ENCODE assay signal across 18 cellular contexts in the genomic region with DNA sequence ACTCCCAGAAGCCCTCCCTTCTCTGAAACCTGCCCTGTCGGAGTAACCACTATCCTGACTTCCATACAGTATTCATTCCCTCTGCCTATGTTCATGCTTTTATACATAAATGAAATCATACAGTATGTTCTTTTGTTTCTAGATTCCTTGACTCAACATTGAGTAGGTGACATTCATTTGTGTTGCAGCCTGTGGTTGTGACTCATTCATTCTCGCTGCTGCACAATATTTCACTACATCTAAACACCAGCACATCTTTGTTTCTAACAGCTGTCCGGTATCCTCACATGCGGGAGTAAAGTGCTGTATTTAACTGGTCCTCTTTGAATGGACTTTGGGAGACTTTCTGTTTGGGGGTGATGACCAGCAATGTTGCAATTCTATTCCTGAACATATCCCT.
DNase-seq lines count a peak whose midpoint lies in the region; ATAC-seq, FAIRE-seq and TF ChIP-seq lines count a peak whose summit lies in the region.
"Had no signal": no experiment of that assay in that cellular context is flagged by ENCODE, and none has a peak within 500 bp of the region (broad histone marks: within the 10 kb centered on the region; RNA-seq: fewer than 3 reads in every experiment).

No MANE protein-coding gene starts in this region.

- H3K4me2 ChIP-seq in fibroblast of lung (ENCODE audit: extremely low read depth, insufficient read depth, low read length) = peak overlapping the region; percentile 8

- 88 to 93% methylated on average over 4 of the region's 4 CpGs for WGBS in testis, 2 donors

- intact Hi-C loops in activated T-helper 2 cell treated with anti-CD3 and anti-CD28 coated beads, Interferon-gamma antibody, Interleukin-2, Interleukin-4, amounts not matched to agents 10 μg/mL and 5 μg/mL and 100 μg/mL, durations not matched to agents 14 hours and 24 hours and 36 hours (cut with micrococcal nuclease) = no loop called here
- intact Hi-C loops in testis (cut with DNase I; ENCODE audit: low total_unique reads) = no loop called here

- no peak overlapping the region for H3K4me3 ChIP-seq in RWPE2 (ENCODE audit: severe bottlenecking)
- H3K4me3 ChIP-seq in fibroblast of lung (replicated peaks in 1 of 4; ENCODE audit: control extremely low read depth in 1 of 4, insufficient read depth in 1 of 4, low read depth in 3 of 4, low read length in 4 of 4) = no peak overlapping the region
- H3K4me3 ChIP-seq in testis = no peak overlapping the region
- H3K4me3 ChIP-seq: upper lobe of left lung had no signal

- H3K27ac Mint-ChIP-seq in activated naive CD4-positive, alpha-beta T cell treated with anti-CD3 and anti-CD28 coated beads, Interleukin-2, amount 50 U/mL, for 72 hours = no peak overlapping the region
- H3K27ac Mint-ChIP-seq in activated T-helper 2 cell treated with anti-CD3 and anti-CD28 coated beads, Interferon-gamma antibody, Interleukin-2, Interleukin-4, amounts not matched to agents 10 μg/mL and 5 μg/mL and 100 μg/mL, durations not matched to agents 14 hours and 24 hours and 36 hours = no peak overlapping the region
- H3K27ac Mint-ChIP-seq: activated naive CD8-positive, alpha-beta T cell treated with anti-CD3 and anti-CD28 coated beads, Interleukin-2, amount 50 U/mL, for 24 hours had no signal

- TF ChIP-seq POLR2A in testis (IDR thresholded peaks at IDR 0.05) = no peak

- no peak for DNase-seq in activated naive CD4-positive, alpha-beta T cell treated with anti-CD3 and anti-CD28 coated beads, Interleukin-2, amount 50 U/mL, for 72 hours (ENCODE audit: low spot score in 2 of 2)
- DNase-seq in activated naive CD4-positive, alpha-beta T cell treated with anti-CD3 and anti-CD28 coated beads, Interleukin-2, amount 50 U/mL, for 16 hours = no peak
- DNase-seq in RWPE2 (ENCODE audit: low spot score) (no peak), fibroblast of lung (ENCODE audit: low read depth in 2 of 2) (peak; percentile 92 to 94), urothelium cell line (ENCODE audit: low spot score) (peak; percentile 69), testis (no peak)
- no peak for DNase-seq in activated T-helper 2 cell treated with anti-CD3 and anti-CD28 coated beads, Interferon-gamma antibody, Interleukin-2, Interleukin-4, amounts not matched to agents 10 μg/mL and 5 μg/mL and 100 μg/mL, durations not matched to agents 14 hours and 24 hours and 36 hours (ENCODE audit: low spot score)
- DNase-seq: activated CD4-positive, alpha-beta T cell treated with anti-CD3 and anti-CD28 coated beads, Interleukin-2, amount 50 U/mL, for 1 hour; activated naive CD8-positive, alpha-beta T cell treated with anti-CD3 and anti-CD28 coated beads, Interleukin-2, amount 50 U/mL, for 24 hours; activated T-cell treated with anti-CD3 and anti-CD28 coated beads, Interleukin-2, amount 50 U/mL, for 4 hours; hippocampal formation; NCI-H1417; NK-92 treated with Interleukin-12 subunit alpha and Interleukin-12 subunit beta, amount 100 ng/mL, for 24 hours; occipital lobe; stimulated activated naive CD4-positive, alpha-beta T cell; upper lobe of left lung had no signal

- H3K4me1 ChIP-seq in RWPE2 (ENCODE audit: insufficient read depth, poor library complexity, severe bottlenecking) = no peaks in the 10 kb centered on the region
- peaks cover 19% of the 10 kb centered on the region for H3K4me1 ChIP-seq in fibroblast of lung (ENCODE audit: control insufficient read depth, extremely low read depth, insufficient read depth, low read length)
- H3K4me1 ChIP-seq in testis = no peaks in the 10 kb centered on the region
- H3K4me1 ChIP-seq: upper lobe of left lung had no signal

- peaks cover 0 to 9% of the 10 kb centered on the region in 2 donors for H3K9me3 Mint-ChIP-seq in activated naive CD4-positive, alpha-beta T cell treated with anti-CD3 and anti-CD28 coated beads, Interleukin-2, amount 50 U/mL, for 72 hours
- H3K9me3 Mint-ChIP-seq in activated T-helper 2 cell treated with anti-CD3 and anti-CD28 coated beads, Interferon-gamma antibody, Interleukin-2, Interleukin-4, amounts not matched to agents 10 μg/mL and 5 μg/mL and 100 μg/mL, durations not matched to agents 14 hours and 24 hours and 36 hours = no peaks in the 10 kb centered on the region
- H3K9me3 Mint-ChIP-seq: activated naive CD8-positive, alpha-beta T cell treated with anti-CD3 and anti-CD28 coated beads, Interleukin-2, amount 50 U/mL, for 24 hours; activated T-cell treated with anti-CD3 and anti-CD28 coated beads, Interleukin-2, amount 50 U/mL, for 4 hours had no signal

- no peaks in the 10 kb centered on the region for H3K4me1 Mint-ChIP-seq in activated T-helper 2 cell treated with anti-CD3 and anti-CD28 coated beads, Interferon-gamma antibody, Interleukin-2, Interleukin-4, amounts not matched to agents 10 μg/mL and 5 μg/mL and 100 μg/mL, durations not matched to agents 14 hours and 24 hours and 36 hours (ENCODE audit: low read depth)

- H3K27ac ChIP-seq in RWPE2 (ENCODE audit: poor library complexity, severe bottlenecking) (no peak overlapping the region), fibroblast of lung (ENCODE audit: insufficient read depth, low read length) (peak overlapping the region; percentile 31), testis (no peak overlapping the region)
- H3K27ac ChIP-seq: upper lobe of left lung had no signal

- no peak overlapping the region for H3K9ac ChIP-seq in fibroblast of lung (ENCODE audit: insufficient read depth, low read length)

- peak; percentile 86 for FAIRE-seq in urothelium cell line (lab: Jason Lieb, UNC)
- FAIRE-seq: G401.6 had no signal

- no peaks in the 10 kb centered on the region for H3K79me2 ChIP-seq in fibroblast of lung (ENCODE audit: control insufficient read depth, insufficient read depth, low read length)

- peak; percentile 29 to 77 for ATAC-seq in activated naive CD4-positive, alpha-beta T cell treated with anti-CD3 and anti-CD28 coated beads, Interleukin-2, amount 50 U/mL, for 72 hours
- ATAC-seq in RWPE2 (ENCODE audit: low read depth) (peak; percentile 80), GM18868 (IDR thresholded peaks at IDR 0.05; ENCODE audit: unreplicated experiment) (no peak)
- ATAC-seq: activated naive CD8-positive, alpha-beta T cell treated with anti-CD3 and anti-CD28 coated beads, Interleukin-2, amount 50 U/mL, for 24 hours had no signal

- no peaks in the 10 kb centered on the region for H3K36me3 ChIP-seq in RWPE2 (ENCODE audit: low read depth)
- no peaks in the 10 kb centered on the region for H3K36me3 ChIP-seq in fibroblast of lung (ENCODE audit: control insufficient read depth, insufficient read depth, low read length)
- H3K36me3 ChIP-seq in testis (ENCODE audit: low read depth, missing control alignments) = no peaks in the 10 kb centered on the region
- H3K36me3 ChIP-seq: upper lobe of left lung had no signal

- H3K36me3 Mint-ChIP-seq in activated naive CD4-positive, alpha-beta T cell treated with anti-CD3 and anti-CD28 coated beads, Interleukin-2, amount 50 U/mL, for 72 hours = no peaks in the 10 kb centered on the region
- no peaks in the 10 kb centered on the region for H3K36me3 Mint-ChIP-seq in activated T-helper 2 cell treated with anti-CD3 and anti-CD28 coated beads, Interferon-gamma antibody, Interleukin-2, Interleukin-4, amounts not matched to agents 10 μg/mL and 5 μg/mL and 100 μg/mL, durations not matched to agents 14 hours and 24 hours and 36 hours (ENCODE audit: low read depth)

- H3K27me3 ChIP-seq in RWPE2 (ENCODE audit: insufficient read depth, poor library complexity, severe bottlenecking) (no peaks in the 10 kb centered on the region), fibroblast of lung (ENCODE audit: control insufficient read depth, insufficient read depth, low read length) (no peaks in the 10 kb centered on the region), testis (no peaks in the 10 kb centered on the region)

- H3K4me3 Mint-ChIP-seq in activated T-helper 2 cell treated with anti-CD3 and anti-CD28 coated beads, Interferon-gamma antibody, Interleukin-2, Interleukin-4, amounts not matched to agents 10 μg/mL and 5 μg/mL and 100 μg/mL, durations not matched to agents 14 hours and 24 hours and 36 hours (ENCODE audit: low read depth) = no peak overlapping the region
- H3K4me3 Mint-ChIP-seq: activated naive CD8-positive, alpha-beta T cell treated with anti-CD3 and anti-CD28 coated beads, Interleukin-2, amount 50 U/mL, for 24 hours; activated T-cell treated with anti-CD3 and anti-CD28 coated beads, Interleukin-2, amount 50 U/mL, for 4 hours had no signal

- H3K9me3 ChIP-seq in RWPE2 (ENCODE audit: severe bottlenecking) (no peaks in the 10 kb centered on the region), fibroblast of lung (ENCODE audit: control insufficient read depth, insufficient read depth, low read depth, low read length) (no peaks in the 10 kb centered on the region), testis (no peaks in the 10 kb centered on the region)

- no peak overlapping the region for H2AFZ ChIP-seq in fibroblast of lung (ENCODE audit: low read length)

- H4K20me1 ChIP-seq in fibroblast of lung (ENCODE audit: control insufficient read depth, extremely low read depth, insufficient read depth, low read length) = no peaks in the 10 kb centered on the region

- TF ChIP-seq CTCF in RWPE2 (IDR thresholded peaks at IDR 0.05; ENCODE audit: poor library complexity, severe bottlenecking) (no peak), fibroblast of lung (conservative IDR thresholded peaks at IDR 0.05 in 1 of 2, IDR thresholded peaks at IDR 0.05 in 1 of 2; ENCODE audit: low read depth in 1 of 2, low read length in 2 of 2) (no peak), testis (IDR thresholded peaks at IDR 0.05) (no peak)

- no peaks in the 10 kb centered on the region for H3K27me3 Mint-ChIP-seq in activated T-helper 2 cell treated with anti-CD3 and anti-CD28 coated beads, Interferon-gamma antibody, Interleukin-2, Interleukin-4, amounts not matched to agents 10 μg/mL and 5 μg/mL and 100 μg/mL, durations not matched to agents 14 hours and 24 hours and 36 hours (ENCODE audit: low read depth)

Comparison
In these comparisons a context has a peak if more than half of its experiments do, and no peak if none do; other contexts are left out.
1. DNase-seq: peak in fibroblast of lung (2 of 2) and urothelium cell line (single experiment); none in activated naive CD4-positive, alpha-beta T cell treated with anti-CD3 and anti-CD28 coated beads, Interleukin-2, amount 50 U/mL, for 72 hours (0 of 2), activated naive CD4-positive, alpha-beta T cell treated with anti-CD3 and anti-CD28 coated beads, Interleukin-2, amount 50 U/mL, for 16 hours (single experiment), RWPE2 (single experiment), activated T-helper 2 cell treated with anti-CD3 and anti-CD28 coated beads, Interferon-gamma antibody, Interleukin-2, Interleukin-4, amounts not matched to agents 10 μg/mL and 5 μg/mL and 100 μg/mL, durations not matched to agents 14 hours and 24 hours and 36 hours (single experiment) and testis (single experiment).